ENCODE assay signal across 1 cellular context in the genomic region with DNA sequence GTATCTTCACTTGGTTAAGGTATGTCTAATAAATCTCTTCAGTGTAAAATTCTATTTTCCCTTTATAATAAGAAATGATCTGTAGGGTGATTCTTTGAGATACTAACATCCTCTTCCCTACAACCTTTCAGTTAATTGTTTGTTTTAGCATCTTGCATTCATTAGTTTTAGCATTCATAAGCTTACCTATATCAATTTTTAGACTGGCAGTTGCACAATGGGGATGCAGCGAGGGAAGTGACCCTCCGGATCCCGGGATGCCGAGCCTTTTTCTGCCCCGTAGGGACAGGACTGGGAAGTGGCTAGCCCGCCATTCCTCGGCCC.
TF ChIP-seq lines count a peak whose summit lies in the region.

No MANE protein-coding gene starts in this region.

TF ChIP-seq in IMR-90, 13 proteins besides CTCF, POLR2A, EP300 and RAD21 (continued from another document):
- TF ChIP-seq, protein P1, sequence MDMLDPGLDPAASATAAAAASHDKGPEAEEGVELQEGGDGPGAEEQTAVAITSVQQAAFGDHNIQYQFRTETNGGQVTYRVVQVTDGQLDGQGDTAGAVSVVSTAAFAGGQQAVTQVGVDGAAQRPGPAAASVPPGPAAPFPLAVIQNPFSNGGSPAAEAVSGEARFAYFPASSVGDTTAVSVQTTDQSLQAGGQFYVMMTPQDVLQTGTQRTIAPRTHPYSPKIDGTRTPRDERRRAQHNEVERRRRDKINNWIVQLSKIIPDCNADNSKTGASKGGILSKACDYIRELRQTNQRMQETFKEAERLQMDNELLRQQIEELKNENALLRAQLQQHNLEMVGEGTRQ (IDR thresholded peaks at IDR 0.05; ENCODE audit: low read depth, low read length) = no peak
- TF ChIP-seq MXI1 (IDR thresholded peaks at IDR 0.05; ENCODE audit: borderline replicate concordance, low read depth, low read length) = no peak
